Comparison of ENCODE assay signal across 1 cellular context in the genomic region with DNA sequence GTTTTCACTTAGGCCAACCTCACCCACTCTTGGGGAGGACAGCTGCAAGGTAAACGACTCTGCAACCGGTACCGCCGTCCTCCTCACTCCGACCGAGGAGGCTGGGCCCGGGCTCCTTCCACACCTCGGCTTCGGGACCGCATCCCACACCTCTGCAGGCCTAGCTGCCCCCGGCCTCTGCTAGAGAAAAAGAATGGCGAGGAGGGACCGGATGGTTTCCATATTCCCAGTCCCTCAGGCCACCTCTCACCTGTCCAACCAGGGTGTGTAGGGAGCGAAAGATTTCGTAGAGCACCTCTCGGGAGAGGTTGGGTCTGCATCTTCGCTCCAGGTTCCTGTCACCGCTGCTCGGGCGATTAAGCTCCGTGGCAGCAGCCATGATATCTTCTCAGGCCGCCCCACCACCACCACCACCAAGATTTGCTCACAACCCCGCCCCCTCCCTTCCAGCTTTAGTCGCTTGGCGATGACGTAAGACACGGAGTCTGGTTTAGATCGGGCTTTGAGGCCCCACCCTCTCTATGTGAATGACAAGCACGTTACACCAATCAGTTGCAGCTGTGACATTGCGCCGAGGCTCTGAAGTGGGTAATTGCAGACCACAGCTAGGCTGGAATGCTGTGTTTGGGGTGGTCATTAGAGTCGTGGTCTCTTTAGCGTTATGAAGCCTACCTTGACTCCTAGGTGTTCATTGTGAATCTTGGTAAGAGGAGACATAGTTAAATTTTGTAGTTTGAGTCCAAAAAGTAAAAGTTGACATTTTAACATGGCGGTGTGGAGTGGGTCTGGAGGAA.
TF ChIP-seq lines count a peak whose summit lies in the region.

TSS of gene MBIP (minus strand) at position 428 of the 794 bp plus-strand sequence. CDS start at position 379, 49 bp downstream.

TF ChIP-seq in HepG2, 621 proteins besides CTCF, POLR2A, EP300 and RAD21 (continued from another document and continues in another):
- TF ChIP-seq ZNF326 (CRISPR knock-in tag; IDR thresholded peaks at IDR 0.05; ENCODE audit: borderline replicate concordance) (no peak), CENPT (CRISPR knock-in tag; IDR thresholded peaks at IDR 0.05; ENCODE audit: low read depth) (no peak; the same call in 1 of the 2 replicates), ZFAT (CRISPR knock-in tag; conservative IDR thresholded peaks at IDR 0.05) (no peak), ZNF468 (CRISPR knock-in tag; IDR thresholded peaks at IDR 0.05) (no peak; the same call in 1 of the 2 replicates), MTF1 (CRISPR knock-in tag; IDR thresholded peaks at IDR 0.05) (no peak), ZNF839 (CRISPR knock-in tag; IDR thresholded peaks at IDR 0.05; ENCODE audit: borderline replicate concordance) (no peak; the same call in 1 of the 2 replicates), NAIF1 (CRISPR knock-in tag; IDR thresholded peaks at IDR 0.05; ENCODE audit: borderline replicate concordance) (peak; percentile 84), CENPX (CRISPR knock-in tag; IDR thresholded peaks at IDR 0.05) (no peak), ZNF350 (CRISPR knock-in tag; IDR thresholded peaks at IDR 0.05; ENCODE audit: borderline replicate concordance, low read depth) (peak; percentile 98; the same call in 1 of the 2 replicates), RNF219 (CRISPR knock-in tag; IDR thresholded peaks at IDR 0.05) (no peak), MXI1 (IDR thresholded peaks at IDR 0.05; ENCODE audit: borderline replicate concordance, low read depth, low read length) (peak; percentile 83; the same call in 1 of the 3 replicates), POLR2AphosphoS5 (IDR thresholded peaks at IDR 0.05; ENCODE audit: low read depth, low read length) (peak; percentile 99), SYNCRIP (IDR thresholded peaks at IDR 0.05; ENCODE audit: insufficient read depth, low read depth, low read length) (no peak), ZNF619 (CRISPR knock-in tag; IDR thresholded peaks at IDR 0.05) (no peak; the same call in 1 of the 2 replicates), RFXAP (CRISPR knock-in tag; IDR thresholded peaks at IDR 0.05; ENCODE audit: borderline replicate concordance) (peak; percentile 70), MEF2D (CRISPR knock-in tag; IDR thresholded peaks at IDR 0.05) (peak; percentile 92), HIC2 (CRISPR knock-in tag; IDR thresholded peaks at IDR 0.05; ENCODE audit: low read depth) (peak; percentile 73; the same call in 1 of the 2 replicates), STAT6 (CRISPR knock-in tag; IDR thresholded peaks at IDR 0.05; ENCODE audit: borderline replicate concordance) (no peak; the same call in 1 of the 2 replicates), ZSCAN30 (CRISPR knock-in tag; IDR thresholded peaks at IDR 0.05) (0 out of 2 replicates have a peak, but pooled peaks have one; percentile 34), GATAD2A (CRISPR knock-in tag; IDR thresholded peaks at IDR 0.05) (peak; percentile 76), ZSCAN9 (CRISPR knock-in tag; IDR thresholded peaks at IDR 0.05; ENCODE audit: borderline replicate concordance) (no peak; the same call in 1 of the 2 replicates), ZNF501 (CRISPR knock-in tag; IDR thresholded peaks at IDR 0.05) (peak; percentile 97), MTERF4 (CRISPR knock-in tag; IDR thresholded peaks at IDR 0.05) (peak; percentile 62), ZNF770 (CRISPR knock-in tag; IDR thresholded peaks at IDR 0.05) (no peak; the same call in none of the 2 replicates), MYPOP (CRISPR knock-in tag; IDR thresholded peaks at IDR 0.05) (peak; percentile 95), ZNF225 (CRISPR knock-in tag; IDR thresholded peaks at IDR 0.05) (no peak; the same call in 1 of the 2 replicates), ZBTB7A (CRISPR knock-in tag; IDR thresholded peaks at IDR 0.05) (peak; percentile 59), TBL1XR1 (IDR thresholded peaks at IDR 0.05; ENCODE audit: borderline replicate concordance, low read length, partially characterized antibody) (peak; percentile 76), NBN (conservative IDR thresholded peaks at IDR 0.05) (no peak), JUNB (CRISPR knock-in tag; IDR thresholded peaks at IDR 0.05; ENCODE audit: borderline replicate concordance) (peak; percentile 45; the same call in 1 of the 2 replicates), ZNF205 (CRISPR knock-in tag; IDR thresholded peaks at IDR 0.05) (peak; percentile 74), ZNF160 (CRISPR knock-in tag; IDR thresholded peaks at IDR 0.05) (peak; percentile 26; the same call in 1 of the 2 replicates), ELF4 (CRISPR knock-in tag; IDR thresholded peaks at IDR 0.05; ENCODE audit: borderline replicate concordance) (peak; percentile 86; the same call in 1 of the 2 replicates), RFX3 (CRISPR knock-in tag; IDR thresholded peaks at IDR 0.05) (no peak), ZNF562 (CRISPR knock-in tag; IDR thresholded peaks at IDR 0.05; ENCODE audit: borderline replicate concordance) (peak; percentile 24; the same call in 1 of the 2 replicates), ZNF335 (CRISPR knock-in tag; IDR thresholded peaks at IDR 0.05) (peak; percentile 64; the same call in 1 of the 2 replicates), DNMT1 (CRISPR knock-in tag; IDR thresholded peaks at IDR 0.05) (peak; percentile 85; the same call in 1 of the 2 replicates), WIZ (CRISPR knock-in tag; IDR thresholded peaks at IDR 0.05) (peak; percentile 98)
- TF ChIP-seq, protein P1, sequence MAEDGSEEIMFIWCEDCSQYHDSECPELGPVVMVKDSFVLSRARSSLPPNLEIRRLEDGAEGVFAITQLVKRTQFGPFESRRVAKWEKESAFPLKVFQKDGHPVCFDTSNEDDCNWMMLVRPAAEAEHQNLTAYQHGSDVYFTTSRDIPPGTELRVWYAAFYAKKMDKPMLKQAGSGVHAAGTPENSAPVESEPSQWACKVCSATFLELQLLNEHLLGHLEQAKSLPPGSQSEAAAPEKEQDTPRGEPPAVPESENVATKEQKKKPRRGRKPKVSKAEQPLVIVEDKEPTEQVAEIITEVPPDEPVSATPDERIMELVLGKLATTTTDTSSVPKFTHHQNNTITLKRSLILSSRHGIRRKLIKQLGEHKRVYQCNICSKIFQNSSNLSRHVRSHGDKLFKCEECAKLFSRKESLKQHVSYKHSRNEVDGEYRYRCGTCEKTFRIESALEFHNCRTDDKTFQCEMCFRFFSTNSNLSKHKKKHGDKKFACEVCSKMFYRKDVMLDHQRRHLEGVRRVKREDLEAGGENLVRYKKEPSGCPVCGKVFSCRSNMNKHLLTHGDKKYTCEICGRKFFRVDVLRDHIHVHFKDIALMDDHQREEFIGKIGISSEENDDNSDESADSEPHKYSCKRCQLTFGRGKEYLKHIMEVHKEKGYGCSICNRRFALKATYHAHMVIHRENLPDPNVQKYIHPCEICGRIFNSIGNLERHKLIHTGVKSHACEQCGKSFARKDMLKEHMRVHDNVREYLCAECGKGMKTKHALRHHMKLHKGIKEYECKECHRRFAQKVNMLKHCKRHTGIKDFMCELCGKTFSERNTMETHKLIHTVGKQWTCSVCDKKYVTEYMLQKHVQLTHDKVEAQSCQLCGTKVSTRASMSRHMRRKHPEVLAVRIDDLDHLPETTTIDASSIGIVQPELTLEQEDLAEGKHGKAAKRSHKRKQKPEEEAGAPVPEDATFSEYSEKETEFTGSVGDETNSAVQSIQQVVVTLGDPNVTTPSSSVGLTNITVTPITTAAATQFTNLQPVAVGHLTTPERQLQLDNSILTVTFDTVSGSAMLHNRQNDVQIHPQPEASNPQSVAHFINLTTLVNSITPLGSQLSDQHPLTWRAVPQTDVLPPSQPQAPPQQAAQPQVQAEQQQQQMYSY (CRISPR knock-in tag; IDR thresholded peaks at IDR 0.05): peak; percentile 92
- TF ChIP-seq, protein P2, sequence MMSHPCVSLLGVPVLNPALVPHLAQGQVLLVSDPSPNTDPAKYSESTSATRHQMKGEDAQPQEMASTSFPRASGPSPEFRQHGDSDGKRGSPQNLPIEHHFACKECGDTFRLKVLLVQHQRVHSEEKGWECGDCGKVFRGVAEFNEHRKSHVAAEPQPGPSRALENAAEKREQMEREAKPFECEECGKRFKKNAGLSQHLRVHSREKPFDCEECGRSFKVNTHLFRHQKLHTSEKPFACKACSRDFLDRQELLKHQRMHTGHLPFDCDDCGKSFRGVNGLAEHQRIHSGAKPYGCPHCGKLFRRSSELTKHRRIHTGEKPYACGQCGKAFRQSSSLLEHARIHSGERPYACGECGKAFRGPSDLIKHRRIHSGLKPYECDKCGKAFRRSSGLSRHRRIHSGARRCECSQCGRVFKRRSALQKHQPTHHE (CRISPR knock-in tag; IDR thresholded peaks at IDR 0.05; ENCODE audit: borderline replicate concordance): peak; percentile 87; the same call in 1 of the 2 replicates
- TF ChIP-seq, protein P3, sequence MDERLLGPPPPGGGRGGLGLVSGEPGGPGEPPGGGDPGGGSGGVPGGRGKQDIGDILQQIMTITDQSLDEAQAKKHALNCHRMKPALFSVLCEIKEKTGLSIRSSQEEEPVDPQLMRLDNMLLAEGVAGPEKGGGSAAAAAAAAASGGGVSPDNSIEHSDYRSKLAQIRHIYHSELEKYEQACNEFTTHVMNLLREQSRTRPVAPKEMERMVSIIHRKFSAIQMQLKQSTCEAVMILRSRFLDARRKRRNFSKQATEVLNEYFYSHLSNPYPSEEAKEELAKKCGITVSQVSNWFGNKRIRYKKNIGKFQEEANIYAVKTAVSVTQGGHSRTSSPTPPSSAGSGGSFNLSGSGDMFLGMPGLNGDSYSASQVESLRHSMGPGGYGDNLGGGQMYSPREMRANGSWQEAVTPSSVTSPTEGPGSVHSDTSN (CRISPR knock-in tag; IDR thresholded peaks at IDR 0.05): peak; percentile 95
